In the genomic region with DNA sequence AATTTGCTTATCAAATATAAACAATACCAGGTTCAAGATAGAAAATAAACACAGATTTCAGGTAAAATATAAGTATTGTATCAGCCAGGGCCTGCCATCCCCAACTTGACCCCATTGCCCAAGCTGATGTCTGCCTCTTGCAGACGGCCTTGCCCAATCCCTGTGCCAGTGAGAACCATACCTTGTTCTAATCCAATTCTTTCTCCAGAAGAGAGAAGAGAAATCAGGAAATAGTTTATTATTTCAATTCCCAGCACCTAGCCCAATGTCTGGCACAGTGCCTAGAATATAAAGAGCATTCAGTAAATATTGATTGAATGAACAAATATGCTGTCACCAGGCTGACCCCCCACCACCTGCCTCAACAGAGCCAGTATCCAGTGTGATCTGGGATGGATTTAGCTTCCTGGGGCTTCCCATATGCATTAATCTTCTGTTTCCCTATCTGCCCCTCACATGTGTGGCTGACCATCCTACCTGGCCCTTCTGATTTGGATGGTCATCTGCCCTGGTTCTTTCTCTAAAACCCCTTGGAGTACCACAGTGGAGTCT, we compare ENCODE assay signal across 5 cellular contexts. TPM values are rescaled to one million over a fixed set of nuclear protein-coding genes. Genes with fewer than 3 reads are reported as not detected.
"Had no signal": no experiment of that assay in that cellular context is flagged by ENCODE, and none has a peak within 500 bp of the region (broad histone marks: within the 10 kb centered on the region; RNA-seq: fewer than 3 reads in every experiment).

No MANE protein-coding gene starts in this region.

RNA-seq across cellular contexts. Expression of a gene that starts 39.7 kb away (rescaled TPM):
- total RNA-seq: kidney, left ventricle myocardium inferior, left ventricle myocardium superior, lower lobe of right lung, mesothelial cell of epicardium had no signal
